8 cellular contexts compared by ENCODE assay signal in genomic region chr17:78379134-78379497, GRCh38. TPM values are rescaled to one million over a fixed set of nuclear protein-coding genes. Genes with fewer than 3 reads are reported as not detected.
DNase-seq lines count a peak whose midpoint lies in the region; ATAC-seq, FAIRE-seq and TF ChIP-seq lines count a peak whose summit lies in the region.

No MANE protein-coding gene starts in this region.

- no peak for DNase-seq in heart left ventricle
- no peak for DNase-seq in Right ventricle myocardium inferior (ENCODE audit: missing footprints)
- peak; percentile 71 for DNase-seq in adipocyte (ENCODE audit: low read depth)
- peak; percentile 97 for DNase-seq in iris pigment epithelial cell (ENCODE audit: low read depth)
- no peak for DNase-seq in substantia nigra (lab: John Stamatoyannopoulos, UW)
- DNase-seq in putamen (ENCODE audit: low spot score): no peak
- DNase-seq in NCI-H146 (lab: John Stamatoyannopoulos, UW): no peak
- DNase-seq in H54 (ENCODE audit: insufficient read length, low spot score): no peak

- H3K4me3 ChIP-seq in heart left ventricle (peak overlapping the region; percentile 68 to 99 (median 94)), adipocyte (ENCODE audit: low read length) (peak overlapping the region; percentile 98)

- no peaks in the 10 kb centered on the region for H3K9me3 ChIP-seq in heart left ventricle
- H3K9me3 ChIP-seq in adipocyte (ENCODE audit: control insufficient read depth, low read length): no peaks in the 10 kb centered on the region

- H3K4me1 ChIP-seq in heart left ventricle (peaks cover 7 to 94% (median 51%) of the 10 kb centered on the region in 12 donors), adipocyte (ENCODE audit: control insufficient read depth, insufficient read depth, low read length) (peaks cover 83% of the 10 kb centered on the region)

- intact Hi-C loops in heart left ventricle (cut with DNase I): loop anchor here in 1 of 10 donors (2.0 kb wide), 1 partner anchor 18 kb away; no protein-coding TSS in a partner anchor
- intact Hi-C loops in Right ventricle myocardium inferior (cut with DNase I): no loop called here

- TF ChIP-seq POLR2A in heart left ventricle (IDR thresholded peaks at IDR 0.05): no peak
- no peak for TF ChIP-seq POLR2A in H54 (IDR thresholded peaks at IDR 0.05; ENCODE audit: low read depth, low read length)

- H3K27me3 ChIP-seq in heart left ventricle (no peaks in the 10 kb centered on the region), adipocyte (replicated peaks; ENCODE audit: control insufficient read depth, insufficient read depth, low read length) (no peaks in the 10 kb centered on the region)

- peak overlapping the region; percentile 98 for H3K9ac ChIP-seq in adipocyte (ENCODE audit: low read length)

- ATAC-seq in heart left ventricle (no peak), Right ventricle myocardium inferior (no peak)

- WGBS in heart left ventricle, 4 donors: 6 to 8% (median 8%) methylated on average over 5 to 7 of the region's 7 CpGs

- no peak for TF ChIP-seq CTCF in heart left ventricle (IDR thresholded peaks at IDR 0.05)

- no peak for FAIRE-seq in H54 (lab: Jason Lieb, UNC)

- H3K27ac ChIP-seq in heart left ventricle: peak overlapping the region; percentile 66 to 98 (median 86)
- H3K27ac ChIP-seq in substantia nigra (ENCODE audit: low read depth, low read length, poor library complexity, severe bottlenecking): peak overlapping the region; percentile 84

- H3K36me3 ChIP-seq in heart left ventricle: peaks cover 0 to 10% (median 0%) of the 10 kb centered on the region in 9 donors
- H3K36me3 ChIP-seq in adipocyte (ENCODE audit: control insufficient read depth, insufficient read depth, low read length, severe bottlenecking): peaks cover 6% of the 10 kb centered on the region

RNA-seq across cellular contexts. Expression of gene PGS1, which starts 0.7 kb away (rescaled TPM):
- total RNA-seq in heart left ventricle: 10 to 100 TPM; 14.2 to 32.8 (median 17.3) TPM
- polyA plus RNA-seq in heart left ventricle: 10 to 100 TPM; 11.9 to 24.6 TPM
- 16.7 TPM for total RNA-seq in Right ventricle myocardium inferior

RNA-seq across cellular contexts. Expression of gene SOCS3, which starts 19.2 kb away (rescaled TPM):
- total RNA-seq in heart left ventricle: 100 to 1,000 TPM in 1 of 9 donors, 10 to 100 TPM in 5, 1 to 10 TPM in 3; 4.6 to 134 (median 18.4) TPM
- 10 to 100 TPM; 15.2 to 15.9 TPM for polyA plus RNA-seq in heart left ventricle
- total RNA-seq in Right ventricle myocardium inferior: 12.2 TPM

Comparison
In these comparisons a context has a peak if more than half of its experiments do, and no peak if none do; other contexts are left out.
1. DNase-seq: peak in adipocyte (single experiment) and iris pigment epithelial cell (single experiment); none in heart left ventricle (0 of 5), Right ventricle myocardium inferior (single experiment), substantia nigra (0 of 49), putamen (single experiment), NCI-H146 (single experiment) and H54 (single experiment).